In the genomic region with DNA sequence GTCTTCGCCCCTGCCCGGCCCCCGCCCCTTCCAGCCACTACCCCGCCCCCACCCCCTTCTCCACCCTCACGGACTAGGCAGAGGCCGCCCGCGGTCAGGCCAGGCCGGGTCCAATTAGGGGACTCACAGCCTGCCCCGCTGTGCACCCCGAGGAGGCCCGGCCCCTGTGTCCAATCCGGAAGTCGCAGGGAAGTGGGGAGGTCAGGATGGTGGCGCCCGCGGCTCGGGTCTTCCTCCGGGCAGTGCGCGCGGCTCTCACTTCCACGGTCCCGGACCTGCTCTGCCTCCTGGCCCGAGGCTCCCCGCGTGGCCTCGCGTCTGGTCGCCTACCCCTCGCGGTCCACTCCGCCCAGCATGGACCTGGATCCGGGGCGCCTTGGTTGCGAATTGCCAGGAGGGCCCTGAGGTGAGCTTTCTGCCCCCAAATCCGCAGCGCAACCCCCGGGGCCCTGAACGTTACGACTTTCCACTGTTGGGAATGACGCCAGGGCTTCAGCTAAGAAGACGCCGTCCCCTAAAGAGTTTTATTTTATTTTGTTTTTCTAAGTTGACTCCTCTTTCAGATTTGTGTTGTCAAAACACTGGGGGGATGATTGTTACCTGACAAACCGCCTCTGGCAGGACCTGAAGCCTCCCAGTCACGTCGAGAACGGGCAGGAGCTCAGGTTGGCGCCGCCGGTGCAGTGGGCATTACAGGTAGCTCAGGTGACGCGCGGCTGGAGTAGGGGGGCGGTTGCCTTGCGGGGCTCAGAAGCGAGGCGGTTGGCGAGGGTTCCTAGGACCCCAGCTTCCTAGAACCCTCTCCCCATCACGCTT, we compare ENCODE assay signal across 9 cellular contexts. TPM values are rescaled to one million over a fixed set of nuclear protein-coding genes. Genes with fewer than 3 reads are reported as not detected.
DNase-seq lines count a peak whose midpoint lies in the region; ATAC-seq and TF ChIP-seq lines count a peak whose summit lies in the region.
"Had no signal": no experiment of that assay in that cellular context is flagged by ENCODE, and none has a peak within 500 bp of the region (broad histone marks: within the 10 kb centered on the region; RNA-seq: fewer than 3 reads in every experiment).

No MANE protein-coding gene starts in this region.

- H3K36me3 ChIP-seq in HUES48 (ENCODE audit: control insufficient read depth, insufficient read depth, low read length) = peaks cover 19% of the 10 kb centered on the region
- H3K36me3 ChIP-seq in right atrium auricular region = no peaks in the 10 kb centered on the region
- H3K36me3 ChIP-seq in spleen = no peaks in the 10 kb centered on the region
- H3K36me3 ChIP-seq in right lobe of liver = no peaks in the 10 kb centered on the region
- no peaks in the 10 kb centered on the region for H3K36me3 ChIP-seq in PC-9 (ENCODE audit: low read depth)

- BruUV-seq in PC-9 (replicated peaks; lab: Mats Ljungman, UMichigan) = no TSS peak

- H3K27me3 ChIP-seq in HUES48 (ENCODE audit: control insufficient read depth, insufficient read depth, low read length) = peaks cover 40% of the 10 kb centered on the region
- peaks cover 22 to 72% of the 10 kb centered on the region in 2 donors for H3K27me3 ChIP-seq in right atrium auricular region
- peaks cover 14 to 99% (median 96%) of the 10 kb centered on the region in 7 donors for H3K27me3 ChIP-seq in spleen (replicated peaks in 1 of 7)
- peaks cover 21 to 65% of the 10 kb centered on the region in 2 donors for H3K27me3 ChIP-seq in right lobe of liver
- H3K27me3 ChIP-seq in PC-9 (ENCODE audit: insufficient read depth, low read depth) = no peaks in the 10 kb centered on the region

- H3K4me3 ChIP-seq in HUES48 (ENCODE audit: low read depth, low read length) (peak overlapping the region; percentile 70), right atrium auricular region (peak overlapping the region; percentile 16 to 48), spleen (peak overlapping the region in 7 of 8 donors; percentile 13 to 62 (median 33)), right lobe of liver (peak overlapping the region in 1 of 3 donors; percentile 33), PC-9 (no peak overlapping the region)

- no peaks in the 10 kb centered on the region for H3K9me3 ChIP-seq in HUES48 (ENCODE audit: control insufficient read depth, insufficient read depth, low read length)
- H3K9me3 ChIP-seq in right atrium auricular region = no peaks in the 10 kb centered on the region
- H3K9me3 ChIP-seq in spleen = peaks cover 0 to 40% (median 0%) of the 10 kb centered on the region in 8 donors
- H3K9me3 ChIP-seq in right lobe of liver = no peaks in the 10 kb centered on the region
- H3K9me3 ChIP-seq in PC-9 (ENCODE audit: insufficient read depth, low read depth) = peaks cover 10% of the 10 kb centered on the region

- H3K4me2 ChIP-seq in PC-9 = no peak overlapping the region

- no peaks in the 10 kb centered on the region for H4K20me1 ChIP-seq in PC-9 (ENCODE audit: insufficient read depth)

- H2AFZ ChIP-seq in PC-9 = no peak overlapping the region

- CTCF ChIA-PET in PC-9 (lab: Charles Lee) = interaction anchor here (0.6 kb wide), 1 partner anchor 1109 kb away, joined by 3 read pairs; no protein-coding TSS in a partner anchor

- H3K79me2 ChIP-seq in PC-9 (ENCODE audit: low read depth) = no peaks in the 10 kb centered on the region

- H3K4me1 ChIP-seq in HUES48 (ENCODE audit: control insufficient read depth, insufficient read depth, low read length) (peaks cover 29% of the 10 kb centered on the region), right atrium auricular region (peaks cover 0 to 67% of the 10 kb centered on the region in 2 donors), spleen (peaks cover 0 to 75% (median 44%) of the 10 kb centered on the region in 6 donors), right lobe of liver (peaks cover 0 to 33% (median 0%) of the 10 kb centered on the region in 4 donors), PC-9 (replicated peaks; ENCODE audit: insufficient read depth) (peaks cover 2% of the 10 kb centered on the region)

- H3F3A ChIP-seq in PC-9 (ENCODE audit: insufficient read depth, low read depth) = no peaks in the 10 kb centered on the region; the same call in 1 of the 2 replicates

- ATAC-seq in right lobe of liver = no peak

- 4 to 16% (median 7%) methylated on average over 37 to 60 of the region's 60 CpGs for WGBS in spleen, 5 donors
- 0% methylated on average over 6 of the region's 60 CpGs for WGBS in right lobe of liver (ENCODE audit: insufficient coverage, low coverage, low lambda C conversion rate, missing lambda C conversion rate)

- peak overlapping the region; percentile 53 for H3K9ac ChIP-seq in HUES48 (ENCODE audit: low read depth, low read length)

- H3K27ac ChIP-seq in HUES48 (ENCODE audit: low read depth, low read length) (peak overlapping the region; percentile 12), right atrium auricular region (peak overlapping the region in 1 of 2 donors; percentile 41), spleen (no peak overlapping the region), right lobe of liver (no peak overlapping the region), PC-9 (no peak overlapping the region)

- DNase-seq in T1000 (lab: John Stamatoyannopoulos, UW) (peak; percentile 46), right atrium auricular region (ENCODE audit: low spot score) (no peak), spleen (no peak), right lobe of liver (no peak), PC-9 (no peak), iPS-NIHi11 (ENCODE audit: low spot score) (no peak)
- DNase-seq: activated CD8-positive, alpha-beta memory T cell treated with anti-CD3 and anti-CD28 coated beads, Interleukin-2, amount 50 U/mL, for 4 hours had no signal

- no peaks in the 10 kb centered on the region for H3K9me2 ChIP-seq in PC-9 (ENCODE audit: insufficient read depth)

- POLR2A ChIA-PET in PC-9 (lab: Charles Lee; ENCODE audit: unreplicated experiment) = no interaction called here

- intact Hi-C loops in spleen (cut with DNase I; ENCODE audit: low total_unique reads) (no loop called here), right lobe of liver (cut with DNase I) (no loop called here), PC-9 (cut with micrococcal nuclease; ENCODE audit: unreplicated experiment) (no loop called here)

- no peak for TF ChIP-seq CTCF in right atrium auricular region (IDR thresholded peaks at IDR 0.05)
- TF ChIP-seq CTCF in spleen (IDR thresholded peaks at IDR 0.05 in 8 of 11, conservative IDR thresholded peaks at IDR 0.05 in 3 of 11) = no peak
- no peak for TF ChIP-seq CTCF in right lobe of liver (IDR thresholded peaks at IDR 0.05)
- no peak for TF ChIP-seq CTCF in PC-9 (conservative IDR thresholded peaks at IDR 0.05)

- TF ChIP-seq POLR2A in spleen (IDR thresholded peaks at IDR 0.05) (no peak), right lobe of liver (IDR thresholded peaks at IDR 0.05) (no peak)

RNA-seq across cellular contexts. Expression of a gene that starts 0.8 kb away (rescaled TPM):
- total RNA-seq in right atrium auricular region = under 1 TPM in 1 of 2 donors, not detected in 1; 0.83 TPM
- under 1 TPM in 2 of 7 donors, not detected in 5; 0.13 to 0.26 TPM for total RNA-seq in spleen
- polyA plus RNA-seq in spleen = under 1 TPM in 1 of 3 donors, not detected in 2; 0.03 TPM
- total RNA-seq in right lobe of liver = not detected
- not detected in 2 replicates for total RNA-seq in PC-9 (2021)
- total RNA-seq: liver had no signal
- polyA plus RNA-seq: liver had no signal
